ENCODE assay signal across 8 cellular contexts in genomic region chr19:2589060-2589425, GRCh38.
DNase-seq lines count a peak whose midpoint lies in the region; FAIRE-seq and TF ChIP-seq lines count a peak whose summit lies in the region.
"Not testable (repeated sequence)": the region's sequence is repeated elsewhere in the genome, so short reads cannot be mapped to it uniquely, and the experiment has no call there.

No MANE protein-coding gene starts in this region.

- TF ChIP-seq POLR2A in H1 (IDR thresholded peaks at IDR 0.05; ENCODE audit: control extremely low read depth in 1 of 2, low read depth in 2 of 2, low read length in 2 of 2); prostate gland (IDR thresholded peaks at IDR 0.05); uterus (IDR thresholded peaks at IDR 0.05): not testable (repeated sequence)

- peak overlapping the region; percentile 65; the same call in 1 of the 2 replicates for H2AK5ac ChIP-seq in H1 (ENCODE audit: low read depth, low read length)

- not testable (repeated sequence) for H3K27me3 ChIP-seq in BLaER1; ascending aorta; H1 (replicated peaks in 1 of 4; ENCODE audit: control insufficient read depth in 3 of 4, extremely low read depth in 1 of 4, insufficient read depth in 3 of 4, low read length in 3 of 4); hepatocyte; mucosa of stomach (ENCODE audit: control insufficient read depth, insufficient read depth, low read length); prostate gland (replicated peaks; ENCODE audit: insufficient read depth); uterus

- H3K4me1 ChIP-seq in BLaER1 (peaks cover 40% of the 10 kb centered on the region), ascending aorta (peaks cover 11 to 21% of the 10 kb centered on the region in 2 donors), H1 (replicated peaks in 1 of 4; ENCODE audit: control insufficient read depth in 3 of 4, insufficient read depth in 4 of 4, low read length in 3 of 4) (peaks cover 3 to 16% (median 7%) of the 10 kb centered on the region in 4 experiments), mucosa of stomach (ENCODE audit: control insufficient read depth, insufficient read depth, low read length) (peaks cover 23% of the 10 kb centered on the region)
- H3K4me1 ChIP-seq in hepatocyte (ENCODE audit: insufficient read depth); prostate gland (replicated peaks); uterus: not testable (repeated sequence)

- not testable (repeated sequence) for FAIRE-seq in H1 (lab: Jason Lieb, UNC)

- H3K9me3 ChIP-seq in BLaER1; ascending aorta; H1 (ENCODE audit: insufficient read depth in 2 of 2, low read depth in 1 of 2, low read length in 1 of 2); hepatocyte (ENCODE audit: low read depth); mucosa of stomach (ENCODE audit: control insufficient read depth, low read length); prostate gland; uterus: not testable (repeated sequence)

- not testable (repeated sequence) for H2BK20ac ChIP-seq in H1 (ENCODE audit: low read length)

- CTCF ChIA-PET in H1 (lab: Charles Lee; ENCODE audit: partially characterized antibody) = interaction anchor here (0.6 to 3.5 kb wide), 7 partner anchors 9 to 452 kb away, joined by 3 to 23 read pairs (median 3); no protein-coding TSS in a partner anchor

- H3K4ac ChIP-seq in H1 (replicated peaks; ENCODE audit: insufficient read length, low read depth, low read length) = not testable (repeated sequence)

- peak in 1 of 2 donors; percentile 58 for DNase-seq in ascending aorta (ENCODE audit: low spot score in 2 of 2)
- DNase-seq in H1 (ENCODE audit: low read depth in 1 of 2, low spot score in 2 of 2); hepatocyte (ENCODE audit: low spot score); prostate gland (ENCODE audit: low spot score); uterus: not testable (repeated sequence)

- H3K27ac ChIP-seq in BLaER1; H1 (ENCODE audit: low read depth, low read length): not testable (repeated sequence)
- peak overlapping the region; percentile 84 to 94 for H3K27ac ChIP-seq in ascending aorta
- peak overlapping the region; percentile 88 for H3K27ac ChIP-seq in hepatocyte
- peak overlapping the region; percentile 66 to 68 for H3K27ac ChIP-seq in prostate gland
- peak overlapping the region; percentile 90 for H3K27ac ChIP-seq in temporal lobe (ENCODE audit: low read depth, low read length)
- peak overlapping the region; percentile 56 to 67 for H3K27ac ChIP-seq in uterus

- H3K9ac ChIP-seq in BLaER1; H1 (replicated peaks in 1 of 4; ENCODE audit: extremely low read depth in 1 of 4, low read depth in 3 of 4, low read length in 3 of 4): not testable (repeated sequence)
- H3K9ac ChIP-seq in mucosa of stomach (ENCODE audit: low read length) = peak overlapping the region; percentile 48

- not testable (repeated sequence) for H2BK5ac ChIP-seq in H1 (ENCODE audit: low read depth, low read length)

- not testable (repeated sequence) for TF ChIP-seq CTCF in ascending aorta (IDR thresholded peaks at IDR 0.05); H1 (IDR thresholded peaks at IDR 0.05; ENCODE audit: control extremely low read depth in 1 of 3, insufficient read depth in 1 of 3, low read depth in 1 of 3, low read length in 3 of 3); hepatocyte (IDR thresholded peaks at IDR 0.05; ENCODE audit: poor library complexity); prostate gland (IDR thresholded peaks at IDR 0.05); uterus (IDR thresholded peaks at IDR 0.05)

- not testable (repeated sequence) for H3K23ac ChIP-seq in H1 (ENCODE audit: insufficient read length)

- H3K36me3 ChIP-seq in BLaER1 = peaks cover 43% of the 10 kb centered on the region
- not testable (repeated sequence) for H3K36me3 ChIP-seq in ascending aorta; H1 (ENCODE audit: control insufficient read depth in 2 of 4, insufficient read depth in 4 of 4, low read length in 3 of 4); hepatocyte (replicated peaks; ENCODE audit: insufficient read depth, low read depth); mucosa of stomach (ENCODE audit: control insufficient read depth, insufficient read depth, low read length); prostate gland; uterus

- H3K18ac ChIP-seq in H1 (ENCODE audit: extremely low read depth, low read length) = not testable (repeated sequence)

- not testable (repeated sequence) for H3K9me2 ChIP-seq in hepatocyte (replicated peaks; ENCODE audit: insufficient read depth)

- not testable (repeated sequence) for H4K91ac ChIP-seq in H1 (replicated peaks; ENCODE audit: insufficient read length, low read length)

- not testable (repeated sequence) for H2BK15ac ChIP-seq in H1 (ENCODE audit: low read length)

- not testable (repeated sequence) for H3K79me1 ChIP-seq in H1 (ENCODE audit: low read depth, low read length)

- H3K4me2 ChIP-seq in BLaER1 = 0 out of 2 replicates have a peak overlapping the region, but pooled peaks have one; percentile 57
- not testable (repeated sequence) for H3K4me2 ChIP-seq in H1 (ENCODE audit: insufficient read depth in 1 of 2, low read depth in 2 of 2, low read length in 2 of 2)
- peak overlapping the region; percentile 67 for H3K4me2 ChIP-seq in hepatocyte

- not testable (repeated sequence) for H4K5ac ChIP-seq in H1 (ENCODE audit: insufficient read length, low read depth, low read length)

- POLR2A ChIA-PET in H1 (lab: Charles Lee; ENCODE audit: partially characterized antibody) = interaction anchor here (1.1 to 4.9 kb wide), 4 partner anchors 12 to 162 kb away, joined by 3 to 37 read pairs (median 17); partner anchors contain the start of genes GADD45B and TIMM13

- not testable (repeated sequence) for H3K14ac ChIP-seq in H1 (ENCODE audit: insufficient read length)

- H3K56ac ChIP-seq in H1 (replicated peaks; ENCODE audit: insufficient read length, low read depth, low read length) = not testable (repeated sequence)

- H4K20me1 ChIP-seq in BLaER1 = peaks cover 82% of the 10 kb centered on the region
- H4K20me1 ChIP-seq in H1 (replicated peaks in 1 of 2; ENCODE audit: control insufficient read depth in 1 of 2, insufficient read depth in 2 of 2, low read length in 2 of 2); hepatocyte (ENCODE audit: insufficient read depth, poor library complexity, severe bottlenecking): not testable (repeated sequence)

- not testable (repeated sequence) for H2BK12ac ChIP-seq in H1 (ENCODE audit: low read depth, low read length)

- H3K4me3 ChIP-seq in BLaER1; ascending aorta; H1 (ENCODE audit: extremely low read depth in 1 of 4, insufficient read depth in 2 of 4, low read depth in 3 of 4, low read length in 4 of 4); hepatocyte; mucosa of stomach (ENCODE audit: low read length); prostate gland; uterus: not testable (repeated sequence)

- not testable (repeated sequence) for TF ChIP-seq EP300 in H1 (IDR thresholded peaks at IDR 0.05; ENCODE audit: borderline replicate concordance in 1 of 2, low read depth in 2 of 2, low read length in 2 of 2)

- not testable (repeated sequence) for TF ChIP-seq RAD21 in H1 (IDR thresholded peaks at IDR 0.05 in 1 of 2, conservative IDR thresholded peaks at IDR 0.05 in 1 of 2; ENCODE audit: low read depth in 2 of 2, low read length in 2 of 2)

- not testable (repeated sequence) for H4K8ac ChIP-seq in H1 (ENCODE audit: extremely low read depth, insufficient read depth, low read length)

- H3K23me2 ChIP-seq in H1 (ENCODE audit: low read depth, low read length) = not testable (repeated sequence)

- H3K79me2 ChIP-seq in H1 (ENCODE audit: control insufficient read depth in 1 of 2, insufficient read depth in 2 of 2, low read length in 2 of 2); hepatocyte: not testable (repeated sequence)

- intact Hi-C loops in ascending aorta (cut with DNase I); prostate gland (cut with DNase I); uterus (cut with DNase I; ENCODE audit: low total_unique reads): not testable (repeated sequence)

- H2AFZ ChIP-seq in H1 (ENCODE audit: low read length); hepatocyte: not testable (repeated sequence)

- not testable (repeated sequence) for H2BK120ac ChIP-seq in H1 (replicated peaks; ENCODE audit: low read depth, low read length)

- 95% methylated on average over 9 of the region's 9 CpGs; no CpG with 5 or more reads in 1 of the 2 experiments for WGBS in H1 (ENCODE audit: extremely low coverage in 1 of 2, insufficient coverage in 1 of 2, insufficient read length in 1 of 2, insufficient replicate concordance in 2 of 2, low coverage in 1 of 2, low lambda C conversion rate in 2 of 2, missing lambda C conversion rate in 1 of 2), 2 experiments
- 90% methylated on average over 9 of the region's 9 CpGs for WGBS in hepatocyte (ENCODE audit: low lambda C conversion rate, missing lambda C conversion rate)
- 97% methylated on average over 9 of the region's 9 CpGs for WGBS in prostate gland
